ENCODE assay signal across 28 cellular contexts in genomic region chr5:173256800-173257199, GRCh38. TPM values are rescaled to one million over a fixed set of nuclear protein-coding genes. Genes with fewer than 3 reads are reported as not detected.
A peak's percentile ranks its signal among the peaks of the same experiment; 100 is the strongest.
DNase-seq lines count a peak whose midpoint lies in the region; ATAC-seq and TF ChIP-seq lines count a peak whose summit lies in the region.
"Had no signal": no experiment of that assay in that cellular context is flagged by ENCODE, and none has a peak within 500 bp of the region (broad histone marks: within the 10 kb centered on the region; RNA-seq: fewer than 3 reads in every experiment).

No MANE protein-coding gene starts in this region.

- intact Hi-C loops in Right ventricle myocardium inferior (cut with DNase I), result no loop called here
- intact Hi-C loops in cardiac septum (cut with DNase I), result no loop called here
- intact Hi-C loops in left cardiac atrium (cut with DNase I), result no loop called here
- intact Hi-C loops in upper lobe of right lung (cut with DNase I), result no loop called here

- peak; percentile 61 for ATAC-seq in Right ventricle myocardium inferior
- ATAC-seq in left cardiac atrium, result peak; percentile 91 to 92
- peak; percentile 41 for ATAC-seq in upper lobe of right lung
- no peak for ATAC-seq in HG03342 (IDR thresholded peaks at IDR 0.05; ENCODE audit: unreplicated experiment)
- ATAC-seq: GM23338 had no signal

- no peak for TF ChIP-seq CTCF in upper lobe of right lung (IDR thresholded peaks at IDR 0.05)
- no peak for TF ChIP-seq CTCF in BE2C (IDR thresholded peaks at IDR 0.05; ENCODE audit: low read depth, low read length)

- no peak overlapping the region for H3K4me3 ChIP-seq in upper lobe of right lung
- H3K4me3 ChIP-seq in BE2C (ENCODE audit: low read depth, low read length), result no peak overlapping the region
- H3K4me3 ChIP-seq: BLaER1 treated with 17β-estradiol and CSF1 and Interleukin-3, amounts not matched to agents 10 nM and 100 nM; GM23338; HAP-1; PC-9; SJSA1 had no signal

- H3K4me1 ChIP-seq in upper lobe of right lung (no peaks in the 10 kb centered on the region), BE2C (no peaks in the 10 kb centered on the region)
- H3K4me1 ChIP-seq: HAP-1, SJSA1 had no signal

- DNase-seq in Right ventricle myocardium inferior (ENCODE audit: missing footprints) (no peak), cardiac septum (ENCODE audit: low spot score) (no peak), left cardiac atrium (no peak), medulla oblongata (ENCODE audit: extremely low spot score) (peak; percentile 37), upper lobe of right lung (no peak), NCI-H69 (lab: John Stamatoyannopoulos, UW) (no peak), BE2C (no peak)
- DNase-seq: CD4-positive, alpha-beta T cell; COR-L47; DMS53; HFFc6; IMR-90; NCI-H1048; NCI-H1694 treated with DMSO at 0.1 percent for 48 hours; NCI-H2081; NCI-H2227 treated with DMSO at 0.1 percent for 48 hours; NCI-H748 treated with DMSO at 0.1 percent for 48 hours; NK-92 treated with Interleukin-12 subunit alpha and Interleukin-12 subunit beta, amount 100 ng/mL, for 24 hours; PC-9; RPMI8226 had no signal

- H3K27me3 ChIP-seq in upper lobe of right lung (peaks cover 57% of the 10 kb centered on the region), BE2C (peaks cover 69% of the 10 kb centered on the region)

- H3K27ac ChIP-seq in upper lobe of right lung, result no peak overlapping the region
- H3K27ac ChIP-seq: BLaER1 treated with 17β-estradiol and CSF1 and Interleukin-3, amounts not matched to agents 10 nM and 100 nM; KMS-11; PC-9; SJSA1 had no signal

- H3K36me3 ChIP-seq in upper lobe of right lung (no peaks in the 10 kb centered on the region), BE2C (no peaks in the 10 kb centered on the region)
- H3K36me3 ChIP-seq: BLaER1 treated with 17β-estradiol and CSF1 and Interleukin-3, amounts not matched to agents 10 nM and 100 nM; HAP-1; SJSA1 had no signal

- H3K9me3 ChIP-seq in upper lobe of right lung, result no peaks in the 10 kb centered on the region
- H3K9me3 ChIP-seq in BE2C, result no peaks in the 10 kb centered on the region
- H3K9me3 ChIP-seq: BLaER1 treated with 17β-estradiol and CSF1 and Interleukin-3, amounts not matched to agents 10 nM and 100 nM; HAP-1; SJSA1 had no signal

RNA-seq across cellular contexts. Expression of gene NKX2-5, which starts 21.8 kb away (rescaled TPM):
- 261 TPM for total RNA-seq in Right ventricle myocardium inferior
- total RNA-seq in cardiac septum, result 157 TPM
- total RNA-seq in left cardiac atrium, result 100 to 1,000 TPM; 148 to 157 TPM
- total RNA-seq in upper lobe of right lung, result not detected
- not detected for polyA plus RNA-seq in BE2C (2012; ENCODE audit: insufficient read depth, insufficient read length, low read depth)
- total RNA-seq: CD4-positive, alpha-beta T cell; HFFc6; IMR-90; NCI-H460; SJSA1 had no signal
- polyA plus RNA-seq: AG04450, GM23338, IMR-90 had no signal

Comparison
In these comparisons a context has a peak if more than half of its experiments do, and no peak if none do; other contexts are left out.
1. RNA of gene NKX2-5, which starts 21.8 kb away (total RNA-seq): 261 TPM in Right ventricle myocardium inferior (single experiment), 148 to 157 TPM in left cardiac atrium and 157 TPM in cardiac septum (single experiment); not detected in upper lobe of right lung (single experiment); every median in the first group is over 100 times any median in the second.